In the genomic region with DNA sequence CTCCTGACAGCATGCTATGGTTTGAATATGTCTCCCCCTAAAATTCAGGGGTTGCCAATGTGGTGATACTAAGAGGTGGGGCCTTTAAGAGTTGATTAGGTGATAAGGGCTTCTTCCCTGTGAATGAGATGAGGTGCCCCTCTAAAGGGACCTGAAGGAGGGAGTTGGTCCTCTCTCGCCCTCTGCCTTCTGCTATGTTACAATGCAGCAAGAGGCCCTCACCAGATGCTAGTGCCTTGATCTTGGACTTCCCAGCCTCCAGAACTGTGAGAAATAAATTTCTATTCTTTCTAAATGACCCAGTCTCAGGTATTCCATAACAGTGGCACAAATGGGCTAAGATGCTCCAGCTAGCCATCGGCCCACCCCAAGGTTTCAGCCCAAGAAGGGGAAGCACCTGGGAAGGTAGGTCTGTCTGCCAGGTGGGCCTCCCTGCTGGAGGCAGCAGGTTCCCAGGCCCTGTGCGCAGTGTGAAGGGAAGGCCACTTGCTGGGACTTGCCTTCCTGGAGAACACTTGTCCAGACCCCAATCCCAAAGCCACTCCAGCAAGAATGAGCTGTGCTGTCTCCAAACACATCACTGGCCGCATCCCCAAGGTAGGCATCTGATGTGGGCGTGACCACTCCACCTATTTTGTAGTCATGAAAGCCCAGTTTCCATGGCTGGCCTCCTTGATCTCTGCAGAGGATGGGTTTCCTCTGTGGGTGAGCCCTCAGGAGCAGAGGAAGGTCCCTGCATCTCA, we compare ENCODE assay signal across 1 cellular context.
TF ChIP-seq lines count a peak whose summit lies in the region.

No MANE protein-coding gene starts in this region.

TF ChIP-seq in GM12878, 131 proteins besides CTCF, POLR2A, EP300 and RAD21:
- no peak for TF ChIP-seq BCL11A (IDR thresholded peaks at IDR 0.05; ENCODE audit: low read depth, low read length)
- TF ChIP-seq STAT3 (IDR thresholded peaks at IDR 0.05; ENCODE audit: low read depth, low read length), result no peak
- no peak for TF ChIP-seq MXI1 (IDR thresholded peaks at IDR 0.05; ENCODE audit: low read depth, low read length)
- TF ChIP-seq NR2F1 (conservative IDR thresholded peaks at IDR 0.05), result no peak
- TF ChIP-seq, protein P1, sequence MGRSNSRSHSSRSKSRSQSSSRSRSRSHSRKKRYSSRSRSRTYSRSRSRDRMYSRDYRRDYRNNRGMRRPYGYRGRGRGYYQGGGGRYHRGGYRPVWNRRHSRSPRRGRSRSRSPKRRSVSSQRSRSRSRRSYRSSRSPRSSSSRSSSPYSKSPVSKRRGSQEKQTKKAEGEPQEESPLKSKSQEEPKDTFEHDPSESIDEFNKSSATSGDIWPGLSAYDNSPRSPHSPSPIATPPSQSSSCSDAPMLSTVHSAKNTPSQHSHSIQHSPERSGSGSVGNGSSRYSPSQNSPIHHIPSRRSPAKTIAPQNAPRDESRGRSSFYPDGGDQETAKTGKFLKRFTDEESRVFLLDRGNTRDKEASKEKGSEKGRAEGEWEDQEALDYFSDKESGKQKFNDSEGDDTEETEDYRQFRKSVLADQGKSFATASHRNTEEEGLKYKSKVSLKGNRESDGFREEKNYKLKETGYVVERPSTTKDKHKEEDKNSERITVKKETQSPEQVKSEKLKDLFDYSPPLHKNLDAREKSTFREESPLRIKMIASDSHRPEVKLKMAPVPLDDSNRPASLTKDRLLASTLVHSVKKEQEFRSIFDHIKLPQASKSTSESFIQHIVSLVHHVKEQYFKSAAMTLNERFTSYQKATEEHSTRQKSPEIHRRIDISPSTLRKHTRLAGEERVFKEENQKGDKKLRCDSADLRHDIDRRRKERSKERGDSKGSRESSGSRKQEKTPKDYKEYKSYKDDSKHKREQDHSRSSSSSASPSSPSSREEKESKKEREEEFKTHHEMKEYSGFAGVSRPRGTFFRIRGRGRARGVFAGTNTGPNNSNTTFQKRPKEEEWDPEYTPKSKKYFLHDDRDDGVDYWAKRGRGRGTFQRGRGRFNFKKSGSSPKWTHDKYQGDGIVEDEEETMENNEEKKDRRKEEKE (IDR thresholded peaks at IDR 0.05), result no peak
- TF ChIP-seq RBBP5 (conservative IDR thresholded peaks at IDR 0.05), result no peak
- TF ChIP-seq HSF1 (IDR thresholded peaks at IDR 0.05; ENCODE audit: low read depth, low read length), result no peak
- TF ChIP-seq MAX (IDR thresholded peaks at IDR 0.05; ENCODE audit: low read depth, low read length), result no peak
- TF ChIP-seq, protein P2, sequence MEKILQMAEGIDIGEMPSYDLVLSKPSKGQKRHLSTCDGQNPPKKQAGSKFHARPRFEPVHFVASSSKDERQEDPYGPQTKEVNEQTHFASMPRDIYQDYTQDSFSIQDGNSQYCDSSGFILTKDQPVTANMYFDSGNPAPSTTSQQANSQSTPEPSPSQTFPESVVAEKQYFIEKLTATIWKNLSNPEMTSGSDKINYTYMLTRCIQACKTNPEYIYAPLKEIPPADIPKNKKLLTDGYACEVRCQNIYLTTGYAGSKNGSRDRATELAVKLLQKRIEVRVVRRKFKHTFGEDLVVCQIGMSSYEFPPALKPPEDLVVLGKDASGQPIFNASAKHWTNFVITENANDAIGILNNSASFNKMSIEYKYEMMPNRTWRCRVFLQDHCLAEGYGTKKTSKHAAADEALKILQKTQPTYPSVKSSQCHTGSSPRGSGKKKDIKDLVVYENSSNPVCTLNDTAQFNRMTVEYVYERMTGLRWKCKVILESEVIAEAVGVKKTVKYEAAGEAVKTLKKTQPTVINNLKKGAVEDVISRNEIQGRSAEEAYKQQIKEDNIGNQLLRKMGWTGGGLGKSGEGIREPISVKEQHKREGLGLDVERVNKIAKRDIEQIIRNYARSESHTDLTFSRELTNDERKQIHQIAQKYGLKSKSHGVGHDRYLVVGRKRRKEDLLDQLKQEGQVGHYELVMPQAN (conservative IDR thresholded peaks at IDR 0.05), result no peak
- TF ChIP-seq EED (IDR thresholded peaks at IDR 0.05; ENCODE audit: low read depth), result no peak
- no peak for TF ChIP-seq CBX3 (IDR thresholded peaks at IDR 0.05; ENCODE audit: borderline replicate concordance, low read depth)
- no peak for TF ChIP-seq TCF12 (IDR thresholded peaks at IDR 0.05; ENCODE audit: low read depth, low read length)
- TF ChIP-seq MEF2B (IDR thresholded peaks at IDR 0.05; ENCODE audit: partially characterized antibody, poor library complexity, severe bottlenecking), result no peak
- no peak for TF ChIP-seq NBN (IDR thresholded peaks at IDR 0.05)
- no peak for TF ChIP-seq TCF3 (IDR thresholded peaks at IDR 0.05; ENCODE audit: borderline replicate concordance, insufficient read depth, low read depth, low read length)
- no peak for TF ChIP-seq SRF (IDR thresholded peaks at IDR 0.05; ENCODE audit: low read depth in 2 of 2, low read length in 2 of 2)
TF ChIP-seq in GM12878: peak in this region for 0.
